12 cellular contexts compared by ENCODE assay signal in the genomic region with DNA sequence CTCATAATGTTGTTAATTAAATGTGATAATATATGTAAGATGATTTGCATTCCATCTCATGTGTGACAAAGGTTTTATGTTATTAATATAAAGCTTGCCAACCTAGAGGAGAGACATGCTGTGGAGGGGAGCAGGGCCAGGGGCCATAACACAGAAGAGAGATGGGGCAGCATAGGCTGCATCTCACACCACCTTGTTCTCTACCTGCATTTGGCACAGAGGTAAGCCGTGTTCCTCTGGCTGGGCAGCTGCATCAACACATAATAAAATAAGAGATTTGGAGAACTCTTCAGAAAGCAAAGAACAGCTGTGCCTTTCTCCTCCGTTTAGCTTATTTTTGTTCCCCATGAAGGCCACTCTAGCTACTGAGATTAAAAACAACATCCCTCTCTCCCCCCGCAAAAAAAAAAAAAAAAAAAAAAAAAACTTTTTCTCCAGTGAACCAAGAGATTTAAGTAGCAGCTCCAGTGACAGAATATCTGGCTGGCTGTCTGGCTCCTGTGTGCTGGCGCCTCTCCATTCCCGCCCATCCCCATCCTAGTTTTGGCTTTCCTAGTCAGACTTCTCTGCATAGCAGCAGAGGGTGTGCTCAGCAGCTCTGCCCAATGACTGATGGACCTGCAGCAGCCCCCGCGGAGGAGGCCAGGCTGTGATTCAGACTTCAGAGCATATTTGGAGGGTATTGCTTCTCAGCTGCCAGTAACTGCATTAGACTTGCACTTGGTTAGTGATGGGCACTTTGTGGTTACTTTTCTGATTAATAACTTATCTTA. TPM values are rescaled to one million over a fixed set of nuclear protein-coding genes. Genes with fewer than 3 reads are reported as not detected.
DNase-seq lines count a peak whose midpoint lies in the region; ATAC-seq and TF ChIP-seq lines count a peak whose summit lies in the region.
"Had no signal": no experiment of that assay in that cellular context is flagged by ENCODE, and none has a peak within 500 bp of the region (broad histone marks: within the 10 kb centered on the region; RNA-seq: fewer than 3 reads in every experiment).

No MANE protein-coding gene starts in this region.

- no peaks in the 10 kb centered on the region for H3K4me1 ChIP-seq in IMR-90 (ENCODE audit: control insufficient read depth, insufficient read depth, low read length)

- H3K27ac ChIP-seq in IMR-90 (ENCODE audit: insufficient read depth, low read length) = no peak overlapping the region

- intact Hi-C loops in IMR-90 (cut with micrococcal nuclease) = no loop called here

- H3K36me3 ChIP-seq in IMR-90 (ENCODE audit: control insufficient read depth, insufficient read depth, low read length) = no peaks in the 10 kb centered on the region

- no TSS peak for BruUV-seq in IMR-90 (replicated peaks; lab: Mats Ljungman, UMichigan)

- no peak overlapping the region for H3K56ac ChIP-seq in IMR-90 (ENCODE audit: extremely low read depth, insufficient read depth, low read length)

- 20% methylated on average over 1 of the region's 7 CpGs; no CpG with 5 or more reads in 1 of the 2 experiments for WGBS in IMR-90 (ENCODE audit: extremely low coverage in 2 of 2, insufficient read length in 1 of 2), 2 experiments

- no peak for TF ChIP-seq RAD21 in IMR-90 (IDR thresholded peaks at IDR 0.05; ENCODE audit: low read length)

- no peak overlapping the region for H2AK9ac ChIP-seq in IMR-90 (replicated peaks; ENCODE audit: low read depth, low read length, poor library complexity)

- in situ Hi-C loops in IMR-90 (cut with MboI; ENCODE audit: low sequenced_read_pairs) = no loop called here

- H3K27me3 ChIP-seq in IMR-90 (ENCODE audit: control insufficient read depth, insufficient read depth, low read length) = no peaks in the 10 kb centered on the region; the same call in 1 of the 2 replicates

- H2BK15ac ChIP-seq in IMR-90 (ENCODE audit: low read depth, low read length) = no peak overlapping the region

- H2BK20ac ChIP-seq in IMR-90 (ENCODE audit: low read depth, low read length) = no peak overlapping the region

- no peak overlapping the region for H4K5ac ChIP-seq in IMR-90 (ENCODE audit: low read depth, low read length)

- H3K27me3 Mint-ChIP-seq in mesothelial cell of epicardium (ENCODE audit: low read depth) = peaks cover 5% of the 10 kb centered on the region

- no peak overlapping the region for H2BK120ac ChIP-seq in IMR-90 (ENCODE audit: low read depth, low read length)

- H3K4me2 ChIP-seq in IMR-90 (ENCODE audit: low read depth, low read length) = no peak overlapping the region

- H2AK5ac ChIP-seq in IMR-90 (ENCODE audit: low read depth, low read length) = no peak overlapping the region

- no peaks in the 10 kb centered on the region for H3K9me3 Mint-ChIP-seq in mesothelial cell of epicardium

- CTCF ChIA-PET in IMR-90 (lab: Yijun Ruan, JAX) = no interaction called here

- H3K4me1 Mint-ChIP-seq in mesothelial cell of epicardium = peaks cover 12% of the 10 kb centered on the region

- no peak overlapping the region for H3K4me3 ChIP-seq in IMR-90 (ENCODE audit: insufficient read depth, low read depth, low read length)

- dilution Hi-C loops in IMR-90 (cut with HindIII; ENCODE audit: low sequenced_read_pairs, unreplicated experiment) = no loop called here

- POLR2A ChIA-PET in IMR-90 (lab: Charles Lee; ENCODE audit: unreplicated experiment) = interaction anchor here (0.6 kb wide), 1 partner anchor 9 kb away, joined by 17 read pairs; no protein-coding TSS in a partner anchor

- H4K91ac ChIP-seq in IMR-90 (ENCODE audit: insufficient read depth, low read depth, low read length) = no peak overlapping the region

- H3K36me3 Mint-ChIP-seq in mesothelial cell of epicardium = no peaks in the 10 kb centered on the region

- H3K14ac ChIP-seq in IMR-90 (replicated peaks; ENCODE audit: low read depth, low read length) = no peak overlapping the region

- no peak for TF ChIP-seq POLR2A in IMR-90 (IDR thresholded peaks at IDR 0.05; ENCODE audit: low read depth, low read length)

- DNase-seq in AG08396 (ENCODE audit: low spot score) (peak; percentile 76), IMR-90 (peak; percentile 74), cerebellar nuclear complex (lab: John Stamatoyannopoulos, UW) (peak; percentile 84 to 88), mesothelial cell of epicardium (ENCODE audit: low spot score in 2 of 2, unreplicated experiment in 2 of 2) (peak; percentile 22 to 43), OCI-M2 (lab: John Stamatoyannopoulos, UW; ENCODE audit: unreplicated experiment) (no peak)
- DNase-seq in stimulated activated CD4-positive, alpha-beta T cell treated with anti-CD3 and anti-CD28 coated beads, Interleukin-4, amount 100 ng/mL, for 4 hours = no peak
- DNase-seq: activated T-cell treated with anti-CD3 and anti-CD28 coated beads, Interleukin-2, amount 50 U/mL, for 48 hours; Calu3; RPMI8226 had no signal

- peak overlapping the region; percentile 44 for H3K27ac Mint-ChIP-seq in mesothelial cell of epicardium

- H3K23ac ChIP-seq in IMR-90 (ENCODE audit: low read depth, low read length) = no peak overlapping the region

- TF ChIP-seq CTCF in IMR-90 (conservative IDR thresholded peaks at IDR 0.05; ENCODE audit: low read depth, low read length) = no peak
- no peak for TF ChIP-seq CTCF in mesothelial cell of epicardium (IDR thresholded peaks at IDR 0.05; ENCODE audit: unreplicated experiment)

- H4K8ac ChIP-seq in IMR-90 (ENCODE audit: low read depth in 2 of 2, low read length in 2 of 2) = no peak overlapping the region

- no peaks in the 10 kb centered on the region for H3K9me1 ChIP-seq in IMR-90 (ENCODE audit: insufficient read depth, low read length)

- ATAC-seq in IMR-90 (ENCODE audit: low read depth) (peak; percentile 89), HG03354 (IDR thresholded peaks at IDR 0.05; ENCODE audit: poor library complexity, severe bottlenecking, unreplicated experiment) (no peak), GM19023 (IDR thresholded peaks at IDR 0.05; ENCODE audit: unreplicated experiment) (no peak)

- H3K9ac ChIP-seq in IMR-90 (ENCODE audit: low read depth, low read length) = no peak overlapping the region

- H2BK5ac ChIP-seq in IMR-90 (ENCODE audit: low read depth, low read length, poor library complexity, severe bottlenecking) = no peak overlapping the region

- H3K18ac ChIP-seq in IMR-90 (ENCODE audit: low read depth, low read length) = no peak overlapping the region

- H3K4me3 Mint-ChIP-seq in mesothelial cell of epicardium = no peak overlapping the region

- no peak overlapping the region for H2AFZ ChIP-seq in IMR-90 (replicated peaks; ENCODE audit: low read length, poor library complexity)

- H4K20me1 ChIP-seq in IMR-90 (ENCODE audit: insufficient read depth, low read length) = no peaks in the 10 kb centered on the region

- H3K4ac ChIP-seq in IMR-90 (ENCODE audit: low read depth, low read length) = no peak overlapping the region

- H3K79me1 ChIP-seq in IMR-90 (ENCODE audit: low read depth in 1 of 2, low read length in 2 of 2) = no peaks in the 10 kb centered on the region

- no peaks in the 10 kb centered on the region for H3K9me3 ChIP-seq in IMR-90 (ENCODE audit: control insufficient read depth, insufficient read depth, low read length)

TF ChIP-seq in IMR-90, 13 proteins besides CTCF, POLR2A, EP300 and RAD21:
- no peak for TF ChIP-seq MAFK (IDR thresholded peaks at IDR 0.05; ENCODE audit: low read depth, low read length)
- 0 out of 2 replicates have a peak, but pooled peaks have one; percentile 20 for TF ChIP-seq RFX5 (IDR thresholded peaks at IDR 0.05; ENCODE audit: low read depth, low read length)
- TF ChIP-seq MAZ (IDR thresholded peaks at IDR 0.05; ENCODE audit: borderline replicate concordance, low read depth, low read length) = peak; percentile 75; the same call in 1 of the 2 replicates

RNA-seq across cellular contexts. Expression of gene STXBP5L, which starts 52.2 kb away (rescaled TPM):
- total RNA-seq in IMR-90 (2012; rRNA removed) (not detected in 2 replicates), mesothelial cell of epicardium (1.7 to 2.5 TPM (median 1.7 TPM) in 3 replicates)
- polyA plus RNA-seq in IMR-90 (2012; rRNA removed) = not detected in 2 replicates
- polyA plus RNA-seq in IMR-90 (2012; cell fraction: cytosol; rRNA removed) = not detected in 2 replicates
- not detected in 2 replicates for polyA plus RNA-seq in IMR-90 (2012; cell fraction: nucleus; rRNA removed; ENCODE audit: low replicate concordance)
- total RNA-seq: Calu3, glomerular endothelial cell had no signal

Comparison
In these comparisons a context has a peak if more than half of its experiments do, and no peak if none do; other contexts are left out.
1. DNase-seq: peak in AG08396 (single experiment), IMR-90 (single experiment), cerebellar nuclear complex (2 of 2) and mesothelial cell of epicardium (2 of 2); none in stimulated activated CD4-positive, alpha-beta T cell treated with anti-CD3 and anti-CD28 coated beads, Interleukin-4, amount 100 ng/mL, for 4 hours (0 of 2) and OCI-M2 (single experiment).